Comparison of ENCODE assay signal across 10 cellular contexts in genomic region chr11:126146454-126147192, GRCh38.
A peak's percentile ranks its signal among the peaks of the same experiment; 100 is the strongest.
DNase-seq lines count a peak whose midpoint lies in the region; ATAC-seq and TF ChIP-seq lines count a peak whose summit lies in the region.
"Had no signal": no experiment of that assay in that cellular context is flagged by ENCODE, and none has a peak within 500 bp of the region (broad histone marks: within the 10 kb centered on the region; RNA-seq: fewer than 3 reads in every experiment).

No MANE protein-coding gene starts in this region.

- TF ChIP-seq CTCF in HEK293 (tag by site-specific recombination; IDR thresholded peaks at IDR 0.05), result no peak
- no peak for TF ChIP-seq CTCF in endodermal cell (conservative IDR thresholded peaks at IDR 0.05)

- H2BK5ac ChIP-seq in trophoblast cell (ENCODE audit: low read depth, low read length, poor library complexity), result peak overlapping the region; percentile 85

- peak overlapping the region; percentile 72 for H3K4ac ChIP-seq in trophoblast cell (ENCODE audit: low read depth, low read length)

- H3K4me1 ChIP-seq in HEK293 (ENCODE audit: control insufficient read depth, insufficient read depth, low read length), result peaks cover 19% of the 10 kb centered on the region
- peaks cover 18% of the 10 kb centered on the region for H3K4me1 ChIP-seq in endodermal cell (ENCODE audit: control insufficient read depth, insufficient read depth, low read length)
- H3K4me1 ChIP-seq in trophoblast cell (ENCODE audit: control insufficient read depth in 1 of 2, insufficient read depth in 2 of 2, low read length in 2 of 2), result peaks cover 25 to 27% of the 10 kb centered on the region in 2 experiments

- no peak overlapping the region for H3K4me2 ChIP-seq in trophoblast cell (ENCODE audit: low read length)

- peaks cover 6% of the 10 kb centered on the region for H3K27me3 Mint-ChIP-seq in endodermal cell (ENCODE audit: insufficient read depth)

- H3K9ac ChIP-seq in endodermal cell (ENCODE audit: extremely low read depth, low read length, poor library complexity, severe bottlenecking) (no peak overlapping the region), trophoblast cell (ENCODE audit: low read length) (no peak overlapping the region)

- WGBS in endodermal cell (ENCODE audit: insufficient coverage in 1 of 2, insufficient read length in 1 of 2), 2 experiments, result 26 to 41% methylated on average over 13 to 22 of the region's 23 CpGs
- WGBS in trophoblast cell (ENCODE audit: extremely low coverage, insufficient coverage, insufficient read length), result no CpG with 5 or more reads among the region's 23 CpGs

- CTCF ChIA-PET in HEK293 (lab: Yijun Ruan, JAX), result interaction anchor here (0.6 kb wide), 1 partner anchor 62 kb away, joined by 3 read pairs; no protein-coding TSS in a partner anchor

- peak overlapping the region; percentile 76 for H3K18ac ChIP-seq in trophoblast cell (ENCODE audit: low read length)

- H3K4me1 Mint-ChIP-seq in endodermal cell, result peaks cover 22% of the 10 kb centered on the region

- POLR2A ChIA-PET in HEK293 (lab: Yijun Ruan, JAX), result interaction anchor here (0.9 to 1.5 kb wide), 5 partner anchors 12 to 85 kb away, joined by 3 to 5 read pairs (median 3); no protein-coding TSS in a partner anchor

- H3K4me3 ChIP-seq in HEK293 (ENCODE audit: low read depth, low read length) (no peak overlapping the region), endodermal cell (ENCODE audit: low read length) (no peak overlapping the region), trophoblast cell (ENCODE audit: low read depth, low read length) (no peak overlapping the region)

- peak overlapping the region; percentile 3 for H2BK12ac ChIP-seq in trophoblast cell (ENCODE audit: low read length)

- H3K27ac ChIP-seq in HEK293 (ENCODE audit: extremely low read depth, low read depth, low read length) (peak overlapping the region; percentile 87), endodermal cell (ENCODE audit: low read depth, low read length) (peak overlapping the region; percentile 94), trophoblast cell (ENCODE audit: low read depth, low read length) (peak overlapping the region; percentile 55)
- H3K27ac ChIP-seq: epithelial cell of prostate had no signal

- peak; percentile 87 for DNase-seq in NCI-H2196 (lab: John Stamatoyannopoulos, UW; ENCODE audit: unreplicated experiment)
- peak; percentile 85 for DNase-seq in endodermal cell
- no peak for DNase-seq in trophoblast cell
- DNase-seq in T-helper 2 cell, result no peak
- DNase-seq in activated T-cell treated with anti-CD3 and anti-CD28 coated beads for 4 hours, result no peak
- DNase-seq: activated naive CD4-positive, alpha-beta T cell treated with anti-CD3 and anti-CD28 coated beads, Interleukin-2, amount 10 ng/mL, durations not matched to agents 7 days and 5 days had no signal

- H2AK5ac ChIP-seq in trophoblast cell (ENCODE audit: low read length), result peak overlapping the region; percentile 40

- peak overlapping the region; percentile 26 for H3K4me3 Mint-ChIP-seq in endodermal cell
- H3K4me3 Mint-ChIP-seq: activated naive CD4-positive, alpha-beta T cell treated with anti-CD3 and anti-CD28 coated beads, Interleukin-2, amount 10 ng/mL, durations not matched to agents 7 days and 5 days had no signal

- peak overlapping the region; percentile 93 for H4K8ac ChIP-seq in trophoblast cell (ENCODE audit: low read depth, low read length)

- H3K23ac ChIP-seq in trophoblast cell (ENCODE audit: low read length), result no peak overlapping the region

- peak overlapping the region; percentile 92 for H2BK120ac ChIP-seq in trophoblast cell (ENCODE audit: insufficient read depth, low read length, poor library complexity)

- H3K79me2 ChIP-seq in trophoblast cell (ENCODE audit: control insufficient read depth, insufficient read depth, low read length, poor library complexity), result peaks cover 2% of the 10 kb centered on the region

- H3K79me1 ChIP-seq in trophoblast cell (ENCODE audit: low read length), result peaks cover 14% of the 10 kb centered on the region

- no peaks in the 10 kb centered on the region for H3K9me3 ChIP-seq in HEK293 (ENCODE audit: control insufficient read depth, insufficient read depth, low read depth, low read length)
- no peaks in the 10 kb centered on the region for H3K9me3 ChIP-seq in endodermal cell (ENCODE audit: control insufficient read depth, low read length)
- no peaks in the 10 kb centered on the region for H3K9me3 ChIP-seq in trophoblast cell (ENCODE audit: insufficient read depth, low read depth, low read length)

- H3K27me3 ChIP-seq in endodermal cell (ENCODE audit: control insufficient read depth, insufficient read depth, low read length, poor library complexity, severe bottlenecking) (no peaks in the 10 kb centered on the region), trophoblast cell (ENCODE audit: insufficient read depth, low read length) (no peaks in the 10 kb centered on the region)

- no peaks in the 10 kb centered on the region for H3K36me3 ChIP-seq in HEK293 (ENCODE audit: control insufficient read depth in 2 of 2, insufficient read depth in 1 of 2, low read length in 2 of 2)
- no peaks in the 10 kb centered on the region for H3K36me3 ChIP-seq in endodermal cell (ENCODE audit: control insufficient read depth, insufficient read depth, low read length)
- no peaks in the 10 kb centered on the region for H3K36me3 ChIP-seq in trophoblast cell (ENCODE audit: control insufficient read depth in 1 of 2, insufficient read depth in 2 of 2, low read length in 2 of 2)

- H3K9me3 Mint-ChIP-seq in endodermal cell, result peaks cover 3% of the 10 kb centered on the region
- H3K9me3 Mint-ChIP-seq: activated naive CD4-positive, alpha-beta T cell treated with anti-CD3 and anti-CD28 coated beads, Interleukin-2, amount 10 ng/mL, durations not matched to agents 7 days and 5 days had no signal

- no peak for ATAC-seq in GM19351 (IDR thresholded peaks at IDR 0.05; ENCODE audit: unreplicated experiment)
- no peak for ATAC-seq in GM18519 (IDR thresholded peaks at IDR 0.05; ENCODE audit: low FRiP score, unreplicated experiment)

- H3K14ac ChIP-seq in trophoblast cell (ENCODE audit: low read length), result peak overlapping the region; percentile 15

- peak overlapping the region; percentile 76 for H4K12ac ChIP-seq in trophoblast cell (ENCODE audit: low read depth, low read length)

- peak overlapping the region; percentile 59 for H2AFZ ChIP-seq in trophoblast cell (ENCODE audit: insufficient read depth, low read length, poor library complexity)

- H3K27ac Mint-ChIP-seq in endodermal cell, result peak overlapping the region; percentile 82
- H3K27ac Mint-ChIP-seq: activated naive CD4-positive, alpha-beta T cell treated with anti-CD3 and anti-CD28 coated beads, Interleukin-2, amount 10 ng/mL, durations not matched to agents 7 days and 5 days had no signal

- peak overlapping the region; percentile 82 for H4K91ac ChIP-seq in trophoblast cell (ENCODE audit: low read depth, low read length)

- no peaks in the 10 kb centered on the region for H3K36me3 Mint-ChIP-seq in endodermal cell (ENCODE audit: low read depth)
- H3K36me3 Mint-ChIP-seq: activated naive CD4-positive, alpha-beta T cell treated with anti-CD3 and anti-CD28 coated beads, Interleukin-2, amount 10 ng/mL, durations not matched to agents 7 days and 5 days had no signal

TF ChIP-seq in HEK293, 187 proteins besides CTCF, POLR2A, EP300 and RAD21 (continues in another document):
- 0 out of 2 replicates have a peak, but pooled peaks have one; percentile 14 for TF ChIP-seq ZFHX2 (tag by site-specific recombination; conservative IDR thresholded peaks at IDR 0.05)
- no peak for TF ChIP-seq ZNF585B (tag by site-specific recombination; IDR thresholded peaks at IDR 0.05)
- peak; percentile 73 for TF ChIP-seq ZBTB20 (tag by site-specific recombination; IDR thresholded peaks at IDR 0.05)
- no peak for TF ChIP-seq IKZF3 (tag by site-specific recombination; IDR thresholded peaks at IDR 0.05)
- no peak for TF ChIP-seq ZSCAN30 (tag by site-specific recombination; IDR thresholded peaks at IDR 0.05)
- TF ChIP-seq ZIC2 (tag by site-specific recombination; IDR thresholded peaks at IDR 0.05), result 0 out of 2 replicates have a peak, but pooled peaks have one; percentile 10
- TF ChIP-seq ZNF398 (tag by site-specific recombination; IDR thresholded peaks at IDR 0.05), result 0 out of 2 replicates have a peak, but pooled peaks have one; percentile 21
- TF ChIP-seq ZNF335 (tag by site-specific recombination; conservative IDR thresholded peaks at IDR 0.05), result peak; percentile 31; the same call in 1 of the 2 replicates
- TF ChIP-seq OVOL3 (tag by site-specific recombination; IDR thresholded peaks at IDR 0.05), result no peak
- TF ChIP-seq ZNF10 (tag by site-specific recombination; IDR thresholded peaks at IDR 0.05), result 0 out of 2 replicates have a peak, but pooled peaks have one; percentile 17
- TF ChIP-seq ZNF175 (tag by site-specific recombination; IDR thresholded peaks at IDR 0.05), result no peak
- peak; percentile 28; the same call in 1 of the 2 replicates for TF ChIP-seq TRIM28 (IDR thresholded peaks at IDR 0.05; ENCODE audit: borderline replicate concordance, low read length)
- TF ChIP-seq GLIS1 (tag by site-specific recombination; IDR thresholded peaks at IDR 0.05), result peak; percentile 21; the same call in 1 of the 2 replicates
- TF ChIP-seq ZBTB17 (tag by site-specific recombination; IDR thresholded peaks at IDR 0.05), result 0 out of 2 replicates have a peak, but pooled peaks have one; percentile 56
- no peak for TF ChIP-seq ZNF701 (tag by site-specific recombination; IDR thresholded peaks at IDR 0.05)

Comparison
In these comparisons a context has a peak if more than half of its experiments do, and no peak if none do; other contexts are left out.
1. DNase-seq: peak in NCI-H2196 (single experiment) and endodermal cell (single experiment); none in trophoblast cell (0 of 2), T-helper 2 cell (0 of 5) and activated T-cell treated with anti-CD3 and anti-CD28 coated beads for 4 hours (single experiment).
2. Peak in every context shown above with its lines, with median percentiles within 50 percentile points of each other: H3K27ac ChIP-seq.